8 cellular contexts compared by ENCODE assay signal in the genomic region with DNA sequence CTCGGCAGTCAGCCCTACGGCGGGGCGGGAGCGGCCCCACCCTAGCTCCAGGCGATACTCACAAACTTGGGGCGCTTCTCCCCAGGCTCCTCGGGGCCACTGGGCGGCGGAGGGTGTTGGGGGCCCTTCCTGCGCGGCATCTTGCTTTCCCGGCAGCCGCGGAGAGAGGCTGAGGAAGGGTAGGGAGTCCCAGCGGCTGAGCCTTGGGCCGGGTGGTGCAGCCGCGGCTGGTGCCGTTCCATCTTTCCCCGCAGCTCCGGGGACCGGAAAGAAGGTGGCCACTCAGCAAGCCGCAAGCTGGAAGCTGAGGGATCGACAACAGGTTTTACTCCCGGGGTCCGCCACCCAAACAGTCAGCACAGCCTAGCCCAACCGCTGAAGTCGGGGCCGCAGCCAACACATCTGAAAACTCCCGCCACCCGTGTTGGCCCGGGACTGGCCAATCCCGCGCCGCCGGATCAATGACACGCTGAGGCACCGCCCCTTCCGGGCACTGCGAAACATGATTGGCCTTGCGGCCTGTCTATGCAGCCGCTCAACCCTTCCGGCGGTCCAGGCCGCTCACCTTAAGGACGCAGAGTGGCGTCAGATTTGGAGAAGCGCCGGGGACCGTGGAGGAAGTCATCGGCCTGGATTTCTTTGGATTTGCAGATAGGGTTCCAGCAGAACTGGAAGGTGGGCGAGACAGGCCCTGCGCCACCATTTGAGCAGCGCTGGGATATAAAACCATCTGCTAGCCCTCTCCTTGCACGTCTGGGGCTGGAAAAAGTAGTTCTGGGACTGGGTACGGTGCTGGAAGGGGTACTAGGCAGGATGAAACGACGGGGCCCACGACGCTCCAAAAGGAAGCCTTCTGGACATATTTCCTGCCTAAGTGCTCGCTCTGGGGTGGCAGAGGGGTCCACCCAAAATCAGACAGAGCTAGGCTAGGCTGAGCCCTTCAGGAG. TPM values are rescaled to one million over a fixed set of nuclear protein-coding genes. Genes with fewer than 3 reads are reported as not detected.
DNase-seq lines count a peak whose midpoint lies in the region; ATAC-seq and TF ChIP-seq lines count a peak whose summit lies in the region.

A gene with protein sequence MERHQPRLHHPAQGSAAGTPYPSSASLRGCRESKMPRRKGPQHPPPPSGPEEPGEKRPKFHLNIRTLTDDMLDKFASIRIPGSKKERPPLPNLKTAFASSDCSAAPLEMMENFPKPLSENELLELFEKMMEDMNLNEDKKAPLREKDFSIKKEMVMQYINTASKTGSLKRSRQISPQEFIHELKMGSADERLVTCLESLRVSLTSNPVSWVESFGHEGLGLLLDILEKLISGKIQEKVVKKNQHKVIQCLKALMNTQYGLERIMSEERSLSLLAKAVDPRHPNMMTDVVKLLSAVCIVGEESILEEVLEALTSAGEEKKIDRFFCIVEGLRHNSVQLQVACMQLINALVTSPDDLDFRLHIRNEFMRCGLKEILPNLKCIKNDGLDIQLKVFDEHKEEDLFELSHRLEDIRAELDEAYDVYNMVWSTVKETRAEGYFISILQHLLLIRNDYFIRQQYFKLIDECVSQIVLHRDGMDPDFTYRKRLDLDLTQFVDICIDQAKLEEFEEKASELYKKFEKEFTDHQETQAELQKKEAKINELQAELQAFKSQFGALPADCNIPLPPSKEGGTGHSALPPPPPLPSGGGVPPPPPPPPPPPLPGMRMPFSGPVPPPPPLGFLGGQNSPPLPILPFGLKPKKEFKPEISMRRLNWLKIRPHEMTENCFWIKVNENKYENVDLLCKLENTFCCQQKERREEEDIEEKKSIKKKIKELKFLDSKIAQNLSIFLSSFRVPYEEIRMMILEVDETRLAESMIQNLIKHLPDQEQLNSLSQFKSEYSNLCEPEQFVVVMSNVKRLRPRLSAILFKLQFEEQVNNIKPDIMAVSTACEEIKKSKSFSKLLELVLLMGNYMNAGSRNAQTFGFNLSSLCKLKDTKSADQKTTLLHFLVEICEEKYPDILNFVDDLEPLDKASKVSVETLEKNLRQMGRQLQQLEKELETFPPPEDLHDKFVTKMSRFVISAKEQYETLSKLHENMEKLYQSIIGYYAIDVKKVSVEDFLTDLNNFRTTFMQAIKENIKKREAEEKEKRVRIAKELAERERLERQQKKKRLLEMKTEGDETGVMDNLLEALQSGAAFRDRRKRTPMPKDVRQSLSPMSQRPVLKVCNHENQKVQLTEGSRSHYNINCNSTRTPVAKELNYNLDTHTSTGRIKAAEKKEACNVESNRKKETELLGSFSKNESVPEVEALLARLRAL (minus strand): TSS at position 404 of the 947 bp plus-strand sequence. CDS start 162 bp downstream, at position 242.

- H3K36me3 Mint-ChIP-seq in activated T-helper 17 cell treated with anti-CD3 and anti-CD28 coated beads, Interleukin-2, amount 50 U/mL, for 72 hours (ENCODE audit: low read depth) = peaks cover 5% of the 10 kb centered on the region
- H3K36me3 Mint-ChIP-seq in naive thymus-derived CD8-positive, alpha-beta T cell = peaks cover 0 to 2% (median 0%) of the 10 kb centered on the region in 3 donors

- TF ChIP-seq CTCF in LNCaP clone FGC (IDR thresholded peaks at IDR 0.05; ENCODE audit: control insufficient read depth, extremely low read depth, insufficient read depth) = no peak
- TF ChIP-seq CTCF in RWPE1 (conservative IDR thresholded peaks at IDR 0.05; ENCODE audit: low read depth) = no peak
- no peak for TF ChIP-seq CTCF in fibroblast of lung (conservative IDR thresholded peaks at IDR 0.05 in 1 of 2, IDR thresholded peaks at IDR 0.05 in 1 of 2; ENCODE audit: low read depth in 1 of 2, low read length in 2 of 2)

- no peaks in the 10 kb centered on the region for H3K9me3 ChIP-seq in fibroblast of lung (ENCODE audit: control insufficient read depth, insufficient read depth, low read depth, low read length)

- no peaks in the 10 kb centered on the region for H4K20me1 ChIP-seq in fibroblast of lung (ENCODE audit: control insufficient read depth, extremely low read depth, insufficient read depth, low read length)

- peak within 1 kb of the TSS; percentile 93 for H3K27ac Mint-ChIP-seq in activated T-helper 17 cell treated with anti-CD3 and anti-CD28 coated beads, Interleukin-2, amount 50 U/mL, for 72 hours
- peak within 1 kb of the TSS; percentile 92 to 99 (median 96) for H3K27ac Mint-ChIP-seq in naive thymus-derived CD8-positive, alpha-beta T cell

- H3K4me3 ChIP-seq in LNCaP clone FGC (ENCODE audit: low read depth, low read length) (peak within 1 kb of the TSS; percentile 91), fibroblast of lung (replicated peaks in 1 of 4; ENCODE audit: control extremely low read depth in 1 of 4, insufficient read depth in 1 of 4, low read depth in 3 of 4, low read length in 4 of 4) (peak within 1 kb of the TSS; percentile 81 to 95 (median 88))

- H3K27me3 ChIP-seq in fibroblast of lung (ENCODE audit: control insufficient read depth, insufficient read depth, low read length) = no peaks in the 10 kb centered on the region

- peak within 1 kb of the TSS; percentile 81 for H2AFZ ChIP-seq in fibroblast of lung (ENCODE audit: low read length)

- peak; percentile 100 for ATAC-seq in activated T-helper 17 cell treated with anti-CD3 and anti-CD28 coated beads, Interleukin-2, amount 50 U/mL, for 72 hours (replicated peaks)
- ATAC-seq in naive thymus-derived CD8-positive, alpha-beta T cell = peak; percentile 99 to 100

- H3K9me3 Mint-ChIP-seq in activated T-helper 17 cell treated with anti-CD3 and anti-CD28 coated beads, Interleukin-2, amount 50 U/mL, for 72 hours = no peaks in the 10 kb centered on the region
- peaks cover 0 to 2% (median 0%) of the 10 kb centered on the region in 9 donors for H3K9me3 Mint-ChIP-seq in naive thymus-derived CD8-positive, alpha-beta T cell

- POLR2A ChIA-PET in RWPE1 (lab: Yijun Ruan, JAX; ENCODE audit: low non-redundant PET) = no interaction called here
- POLR2A ChIA-PET in naive thymus-derived CD8-positive, alpha-beta T cell (lab: Charles Lee) = interaction anchor here (0.5 to 0.6 kb wide), 2 partner anchors 59 to 233 kb away, joined by 3 to 4 read pairs; partner anchors contain the start of gene TDRD3

- peak within 1 kb of the TSS; percentile 98 for H3K4me3 Mint-ChIP-seq in activated T-helper 17 cell treated with anti-CD3 and anti-CD28 coated beads, Interleukin-2, amount 50 U/mL, for 72 hours
- H3K4me3 Mint-ChIP-seq in naive thymus-derived CD8-positive, alpha-beta T cell = peak within 1 kb of the TSS; percentile 86 to 96 (median 94)

- H3K36me3 ChIP-seq in fibroblast of lung (ENCODE audit: control insufficient read depth, insufficient read depth, low read length) = no peaks in the 10 kb centered on the region

- CTCF ChIA-PET in RWPE1 (lab: Yijun Ruan, JAX) = no interaction called here

- peaks cover 5% of the 10 kb centered on the region for H3K27me3 Mint-ChIP-seq in activated T-helper 17 cell treated with anti-CD3 and anti-CD28 coated beads, Interleukin-2, amount 50 U/mL, for 72 hours
- peaks cover 0 to 25% (median 7%) of the 10 kb centered on the region in 5 donors for H3K27me3 Mint-ChIP-seq in naive thymus-derived CD8-positive, alpha-beta T cell

- DNase-seq in EH (ENCODE audit: low read depth) = peak; percentile 96
- peak; percentile 81 for DNase-seq in GOT3 (lab: John Stamatoyannopoulos, UW)
- DNase-seq in LNCaP clone FGC (ENCODE audit: low read depth) = peak; percentile 86
- DNase-seq in RWPE1 (ENCODE audit: low spot score) = peak; percentile 97
- peak; percentile 96 for DNase-seq in fibroblast of lung (ENCODE audit: low read depth in 2 of 2)
- peak; percentile 82 to 94 (median 90) for DNase-seq in naive thymus-derived CD8-positive, alpha-beta T cell
- peak; percentile 78 to 91 (median 86) for DNase-seq in stimulated activated naive CD4-positive, alpha-beta T cell (lab: John Stamatoyannopoulos, UW)

- no peaks in the 10 kb centered on the region for H3K4me1 ChIP-seq in fibroblast of lung (ENCODE audit: control insufficient read depth, extremely low read depth, insufficient read depth, low read length)

- H3K9ac ChIP-seq in fibroblast of lung (ENCODE audit: insufficient read depth, low read length) = peak within 1 kb of the TSS; percentile 91

- peaks cover 47% of the 10 kb centered on the region for H3K79me2 ChIP-seq in fibroblast of lung (ENCODE audit: control insufficient read depth, insufficient read depth, low read length)

- peak within 1 kb of the TSS; percentile 95 for H3K27ac ChIP-seq in RWPE1
- peak within 1 kb of the TSS; percentile 96 for H3K27ac ChIP-seq in fibroblast of lung (ENCODE audit: insufficient read depth, low read length)

- peak within 1 kb of the TSS; percentile 89 for H3K4me2 ChIP-seq in fibroblast of lung (ENCODE audit: extremely low read depth, insufficient read depth, low read length)

- peaks cover 20% of the 10 kb centered on the region for H3K4me1 Mint-ChIP-seq in activated T-helper 17 cell treated with anti-CD3 and anti-CD28 coated beads, Interleukin-2, amount 50 U/mL, for 72 hours
- peaks cover 14 to 33% (median 30%) of the 10 kb centered on the region in 4 donors for H3K4me1 Mint-ChIP-seq in naive thymus-derived CD8-positive, alpha-beta T cell

RNA-seq across cellular contexts. Expression of the gene that starts here (rescaled TPM):
- 10 to 100 TPM; 23.8 to 31.0 TPM for total RNA-seq in activated T-helper 17 cell treated with anti-CD3 and anti-CD28 coated beads, Interleukin-2, amount 50 U/mL, for 72 hours
- 1.8 and 5.9 TPM in 2 replicates for total RNA-seq in fibroblast of lung
- 10.9 and 23.6 TPM in 2 replicates for polyA plus RNA-seq in fibroblast of lung
- polyA plus RNA-seq in fibroblast of lung (2012) = 9.1 and 16.6 TPM in 2 replicates
- 6.9 and 19.4 TPM in 2 replicates for polyA minus RNA-seq in fibroblast of lung (ENCODE audit: low replicate concordance)
- not detected for total RNA-seq in naive thymus-derived CD8-positive, alpha-beta T cell
- polyA plus RNA-seq in naive thymus-derived CD8-positive, alpha-beta T cell = under 1 TPM in 2 of 3 donors, not detected in 1; 0.02 to 0.05 TPM

Comparison
In these comparisons a context has a peak if more than half of its experiments do, and no peak if none do; other contexts are left out.
1. Peak in every context shown above with its lines: DNase-seq, ATAC-seq, H3K4me3 ChIP-seq and H3K27ac ChIP-seq.
2. RNA of the gene that starts here (polyA plus RNA-seq): 9.1 to 23.6 TPM in fibroblast of lung; 0.02 to 0.05 TPM in naive thymus-derived CD8-positive, alpha-beta T cell; every median in the first group is over 4 times any median in the second.
3. Peak in DNase-seq and ATAC-seq in naive thymus-derived CD8-positive, alpha-beta T cell; RNA of the gene not detected or under 1 TPM.